In the genomic region with DNA sequence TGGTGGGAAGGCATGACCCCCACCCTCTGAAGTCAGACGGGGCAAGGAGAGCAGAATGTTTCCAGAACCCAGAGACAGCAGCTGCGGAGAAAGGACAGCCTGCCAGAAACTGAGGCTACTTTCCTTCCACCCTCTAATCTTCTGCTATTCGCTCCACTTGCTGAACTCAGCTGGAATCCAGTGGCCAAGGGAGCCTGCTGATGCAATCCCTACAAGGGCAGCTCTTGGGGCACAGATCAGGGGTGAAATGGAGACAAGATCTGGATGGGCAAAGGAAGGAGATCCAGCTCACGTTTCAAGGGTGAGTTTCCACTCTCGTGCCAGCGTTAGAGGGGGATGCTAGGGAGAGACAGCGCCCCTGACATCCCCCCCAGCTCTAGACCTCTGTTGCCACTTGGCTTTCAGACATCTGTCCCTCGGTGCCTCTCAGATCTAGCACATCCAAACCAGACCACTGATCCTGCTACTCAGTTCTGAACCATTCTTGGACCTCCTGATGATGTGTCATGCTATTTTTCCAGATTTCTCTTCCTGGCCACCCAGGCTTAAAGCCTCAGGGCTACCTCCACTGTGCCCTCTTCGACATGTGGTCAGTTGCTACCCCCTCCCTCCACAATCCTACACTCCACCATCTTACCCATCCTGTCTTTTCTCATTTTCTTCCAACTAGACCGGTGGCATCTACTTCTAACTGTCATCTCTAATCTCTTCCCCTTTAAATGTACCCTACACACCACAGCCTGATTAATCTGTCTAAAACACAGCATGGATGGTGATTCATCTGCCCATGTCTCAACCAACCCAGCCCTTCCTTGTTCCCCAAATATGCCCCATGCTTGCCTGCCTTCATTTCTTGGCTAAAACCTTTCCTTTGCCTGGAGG, we compare ENCODE assay signal across 10 cellular contexts.
DNase-seq lines count a peak whose midpoint lies in the region; TF ChIP-seq lines count a peak whose summit lies in the region.
"Had no signal": no experiment of that assay in that cellular context is flagged by ENCODE, and none has a peak within 500 bp of the region (broad histone marks: within the 10 kb centered on the region; RNA-seq: fewer than 3 reads in every experiment).

No MANE protein-coding gene starts in this region.

- H3K4me1 ChIP-seq in suprapubic skin, result peaks cover 37% of the 10 kb centered on the region

- no peak overlapping the region for H3K4me3 ChIP-seq in fibroblast of pulmonary artery (replicated peaks; ENCODE audit: low read depth, low read length)
- H3K4me3 ChIP-seq in suprapubic skin, result no peak overlapping the region

- H3K9me3 ChIP-seq in suprapubic skin, result no peaks in the 10 kb centered on the region
- H3K9me3 ChIP-seq: neutrophil had no signal

- TF ChIP-seq CTCF in fibroblast of pulmonary artery (IDR thresholded peaks at IDR 0.05; ENCODE audit: low read length, missing control alignments) (no peak), suprapubic skin (IDR thresholded peaks at IDR 0.05) (no peak)

- TF ChIP-seq EP300 in suprapubic skin (IDR thresholded peaks at IDR 0.05), result no peak

- peak; percentile 45 for DNase-seq in DMS53 (lab: John Stamatoyannopoulos, UW)
- no peak for DNase-seq in DMS53 treated with DMSO at 0.1 percent for 48 hours (lab: John Stamatoyannopoulos, UW; ENCODE audit: unreplicated experiment)
- DNase-seq in SW480 (ENCODE audit: low spot score), result peak; percentile 79
- DNase-seq in fibroblast of pulmonary artery (ENCODE audit: low read depth), result peak; percentile 30
- DNase-seq in suprapubic skin (ENCODE audit: low spot score in 2 of 2), result no peak
- no peak for DNase-seq in NCI-H1105 (lab: John Stamatoyannopoulos, UW)
- DNase-seq in iPS-NIHi7 (ENCODE audit: extremely low spot score), result no peak
- DNase-seq in activated gamma-delta T cell (lab: John Stamatoyannopoulos, UW), result no peak
- DNase-seq: activated CD4-positive, CD25-positive, alpha-beta regulatory T cell had no signal

- 70% methylated on average over 10 of the region's 10 CpGs for WGBS in suprapubic skin

- H3K27ac ChIP-seq in suprapubic skin, result peak overlapping the region; percentile 43
- H3K27ac ChIP-seq: neutrophil had no signal

- no peak for TF ChIP-seq POLR2A in suprapubic skin (IDR thresholded peaks at IDR 0.05)

- no peaks in the 10 kb centered on the region for H3K36me3 ChIP-seq in suprapubic skin
- H3K36me3 ChIP-seq: neutrophil had no signal

- peaks cover 5% of the 10 kb centered on the region for H3K27me3 ChIP-seq in suprapubic skin

Comparison
In these comparisons a context has a peak if more than half of its experiments do, and no peak if none do; other contexts are left out.
1. DNase-seq: peak in DMS53 (single experiment), SW480 (single experiment) and fibroblast of pulmonary artery (single experiment); none in DMS53 treated with DMSO at 0.1 percent for 48 hours (single experiment), suprapubic skin (0 of 2), NCI-H1105 (single experiment), iPS-NIHi7 (single experiment) and activated gamma-delta T cell (single experiment).